9 cellular contexts compared by ENCODE assay signal in the genomic region with DNA sequence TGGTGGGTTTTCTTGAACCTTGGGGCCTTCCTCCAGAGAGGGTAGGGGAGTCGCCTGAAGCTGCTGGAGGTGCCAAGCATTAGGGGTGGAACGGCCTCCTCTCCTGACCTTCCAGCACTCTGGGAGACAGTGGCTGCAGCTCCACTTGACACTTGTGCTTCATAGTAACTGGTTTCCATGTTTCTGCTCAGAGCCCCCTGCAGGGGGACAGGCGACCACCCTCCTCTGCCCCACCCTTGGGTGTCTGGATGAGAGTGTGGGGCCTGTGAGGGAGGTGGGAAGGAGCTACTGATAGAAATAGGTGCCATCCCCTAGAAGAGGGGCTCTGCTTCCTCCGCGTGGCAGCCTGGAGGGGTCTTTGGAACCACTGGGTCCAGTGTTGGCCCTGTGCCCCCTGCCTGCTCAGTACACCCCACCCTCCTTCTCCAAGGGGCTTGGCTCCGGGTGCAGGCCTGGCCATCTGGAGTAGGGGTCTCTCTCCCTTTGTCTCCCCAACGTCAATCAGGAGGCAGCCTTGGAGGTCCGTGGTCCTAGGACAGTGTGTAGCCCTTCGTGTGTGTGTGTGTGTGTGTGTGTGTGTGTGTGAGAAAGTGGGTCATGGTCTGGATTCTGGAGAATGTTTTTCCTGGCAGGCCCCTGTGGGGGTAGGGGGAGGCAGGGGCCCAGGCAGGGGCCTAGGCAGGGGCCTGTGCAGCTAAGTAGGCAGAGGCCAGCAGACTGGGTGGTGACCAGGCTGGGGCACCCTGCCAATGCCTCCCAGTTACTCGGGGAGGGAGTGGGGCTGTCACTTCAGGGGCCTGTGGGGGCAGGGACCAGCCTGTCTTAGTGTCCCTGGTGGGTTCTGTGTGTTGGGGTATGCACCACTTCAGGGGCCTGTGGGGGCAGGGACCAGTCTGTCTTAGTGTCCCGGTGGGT. TPM values are rescaled to one million over a fixed set of nuclear protein-coding genes. Genes with fewer than 3 reads are reported as not detected.
DNase-seq lines count a peak whose midpoint lies in the region; ATAC-seq, FAIRE-seq and TF ChIP-seq lines count a peak whose summit lies in the region.
"Had no signal": no experiment of that assay in that cellular context is flagged by ENCODE, and none has a peak within 500 bp of the region (broad histone marks: within the 10 kb centered on the region; RNA-seq: fewer than 3 reads in every experiment).

No MANE protein-coding gene starts in this region.

- H3K4me1 ChIP-seq in A673 (ENCODE audit: insufficient read depth, low read length, poor library complexity, severe bottlenecking) = peaks cover 46% of the 10 kb centered on the region

- intact Hi-C loops in A673 (cut with micrococcal nuclease; ENCODE audit: unreplicated experiment) = no loop called here

- no peak for TF ChIP-seq CTCF in A673 (conservative IDR thresholded peaks at IDR 0.05; ENCODE audit: low read depth, low read length)

- H3K36me3 ChIP-seq in A673 (ENCODE audit: insufficient read depth, low read length, poor library complexity, severe bottlenecking) = no peaks in the 10 kb centered on the region

- no peak for DNase-seq in A673 (ENCODE audit: low spot score)
- DNase-seq in HTR-8/SVneo (ENCODE audit: insufficient read length, low spot score) = no peak
- DNase-seq in central memory CD8-positive, alpha-beta T cell (ENCODE audit: low spot score in 2 of 2) = no peak
- DNase-seq in natural killer cell treated with Interleukin-12 subunit alpha and Interleukin-12 subunit beta and Interleukin-15 and Interleukin-18, amount 100 ng/mL, for 72 hours (ENCODE audit: low spot score) = no peak
- no peak for DNase-seq in OCI-M1 (lab: John Stamatoyannopoulos, UW)
- DNase-seq in NCI-H2081 (lab: John Stamatoyannopoulos, UW) = no peak
- no peak for DNase-seq in stimulated activated CD4-positive, alpha-beta T cell treated with anti-CD3 and anti-CD28 coated beads, Interleukin-1b, Interleukin-23, amount 100 ng/mL, for 48 hours

- peak overlapping the region; percentile 47 for H3K27ac ChIP-seq in A673 (ENCODE audit: low read depth, low read length, poor library complexity, severe bottlenecking)
- H3K27ac ChIP-seq: VCaP had no signal

- BruUV-seq in A673 (replicated peaks; lab: Mats Ljungman, UMichigan) = no TSS peak

- POLR2A ChIA-PET in A673 (lab: Charles Lee; ENCODE audit: low non-redundant PET) = no interaction called here

- H3K4me3 Mint-ChIP-seq in central memory CD8-positive, alpha-beta T cell = peak overlapping the region; percentile 100
- H3K4me3 Mint-ChIP-seq in natural killer cell treated with Interleukin-12 subunit alpha and Interleukin-12 subunit beta and Interleukin-15 and Interleukin-18, amount 100 ng/mL, for 72 hours = peak overlapping the region; percentile 10

- no peaks in the 10 kb centered on the region for H3K27me3 Mint-ChIP-seq in central memory CD8-positive, alpha-beta T cell
- H3K27me3 Mint-ChIP-seq in natural killer cell treated with Interleukin-12 subunit alpha and Interleukin-12 subunit beta and Interleukin-15 and Interleukin-18, amount 100 ng/mL, for 72 hours = no peaks in the 10 kb centered on the region

- no peaks in the 10 kb centered on the region for H3K9me3 Mint-ChIP-seq in central memory CD8-positive, alpha-beta T cell
- H3K9me3 Mint-ChIP-seq in natural killer cell treated with Interleukin-12 subunit alpha and Interleukin-12 subunit beta and Interleukin-15 and Interleukin-18, amount 100 ng/mL, for 72 hours = no peaks in the 10 kb centered on the region

- ATAC-seq in central memory CD8-positive, alpha-beta T cell (replicated peaks; ENCODE audit: extremely low read depth, poor library complexity, severe bottlenecking) = no peak
- no peak for ATAC-seq in natural killer cell treated with Interleukin-12 subunit alpha and Interleukin-12 subunit beta and Interleukin-15 and Interleukin-18, amount 100 ng/mL, for 72 hours
- no peak for ATAC-seq in GM19467 (IDR thresholded peaks at IDR 0.05; ENCODE audit: unreplicated experiment)

- peak overlapping the region; percentile 84 for H3K27ac Mint-ChIP-seq in central memory CD8-positive, alpha-beta T cell (ENCODE audit: low read depth)
- H3K27ac Mint-ChIP-seq in natural killer cell treated with Interleukin-12 subunit alpha and Interleukin-12 subunit beta and Interleukin-15 and Interleukin-18, amount 100 ng/mL, for 72 hours = peak overlapping the region; percentile 95 to 97

- no peak overlapping the region for H3K4me3 ChIP-seq in A673 (ENCODE audit: low read depth, low read length, poor library complexity, severe bottlenecking)

- peaks cover 44% of the 10 kb centered on the region for H3K36me3 Mint-ChIP-seq in central memory CD8-positive, alpha-beta T cell (ENCODE audit: insufficient read depth)
- no peaks in the 10 kb centered on the region for H3K36me3 Mint-ChIP-seq in natural killer cell treated with Interleukin-12 subunit alpha and Interleukin-12 subunit beta and Interleukin-15 and Interleukin-18, amount 100 ng/mL, for 72 hours

- CTCF ChIA-PET in A673 (lab: Charles Lee) = no interaction called here

- no peaks in the 10 kb centered on the region for H3K9me3 ChIP-seq in A673 (ENCODE audit: low read depth, low read length, poor library complexity, severe bottlenecking)

- no peaks in the 10 kb centered on the region for H3K27me3 ChIP-seq in A673 (replicated peaks; ENCODE audit: insufficient read depth, low read depth, low read length, poor library complexity)

- peaks cover 84% of the 10 kb centered on the region for H3K4me1 Mint-ChIP-seq in central memory CD8-positive, alpha-beta T cell
- peaks cover 67 to 70% of the 10 kb centered on the region in 2 donors for H3K4me1 Mint-ChIP-seq in natural killer cell treated with Interleukin-12 subunit alpha and Interleukin-12 subunit beta and Interleukin-15 and Interleukin-18, amount 100 ng/mL, for 72 hours (ENCODE audit: low read depth in 2 of 2)

- FAIRE-seq in HTR-8/SVneo (lab: Jason Lieb, UNC) = peak; percentile 23

RNA-seq across cellular contexts. Expression of a gene that starts 4.9 kb away (rescaled TPM):
- total RNA-seq in A673 (2021) = 76.9 and 78.3 TPM in 2 replicates
- total RNA-seq in natural killer cell treated with Interleukin-12 subunit alpha and Interleukin-12 subunit beta and Interleukin-15 and Interleukin-18, amount 100 ng/mL, for 72 hours = 100 to 1,000 TPM; 214 to 390 TPM

RNA-seq across cellular contexts. Expression of a gene that starts 21.2 kb away (rescaled TPM):
- total RNA-seq in A673 (2021) = 764 and 879 TPM in 2 replicates
- 1,000 to 10,000 TPM; 1,120 to 1,259 TPM for total RNA-seq in natural killer cell treated with Interleukin-12 subunit alpha and Interleukin-12 subunit beta and Interleukin-15 and Interleukin-18, amount 100 ng/mL, for 72 hours

RNA-seq across cellular contexts. Expression of a gene that starts 49.6 kb away (rescaled TPM):
- total RNA-seq in A673 (2021) = 13.5 and 14.1 TPM in 2 replicates
- total RNA-seq in natural killer cell treated with Interleukin-12 subunit alpha and Interleukin-12 subunit beta and Interleukin-15 and Interleukin-18, amount 100 ng/mL, for 72 hours = 10 to 100 TPM; 36.8 to 39.3 TPM
